Comparison of ENCODE assay signal across 11 cellular contexts in the genomic region with DNA sequence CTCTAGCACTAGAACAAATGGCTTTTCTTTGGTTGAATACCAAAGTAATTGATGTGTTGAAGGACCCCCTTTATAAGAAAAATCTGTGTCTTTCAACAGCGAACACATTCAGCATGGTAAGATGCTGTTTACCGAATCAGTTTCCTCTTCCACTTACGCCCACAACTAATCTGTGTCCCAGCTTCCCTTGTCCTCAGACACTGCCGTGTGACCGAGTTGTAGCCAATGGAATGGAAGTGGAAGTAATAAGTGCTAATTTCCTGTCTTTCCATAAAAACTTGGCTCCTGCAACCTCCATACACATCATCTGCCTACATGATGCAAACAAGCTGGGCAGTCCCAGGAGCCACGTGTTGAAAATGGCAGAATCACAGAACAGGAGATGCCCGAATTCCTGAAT. TPM values are rescaled to one million over a fixed set of nuclear protein-coding genes. Genes with fewer than 3 reads are reported as not detected.
DNase-seq lines count a peak whose midpoint lies in the region; TF ChIP-seq lines count a peak whose summit lies in the region.
"Had no signal": no experiment of that assay in that cellular context is flagged by ENCODE, and none has a peak within 500 bp of the region (broad histone marks: within the 10 kb centered on the region; RNA-seq: fewer than 3 reads in every experiment).

No MANE protein-coding gene starts in this region.

- no peak overlapping the region for H3K4me3 ChIP-seq in HFF-Myc (replicated peaks; ENCODE audit: low read depth, low read length)

- DNase-seq in HFF-Myc (ENCODE audit: extremely low read depth, low read depth) (peak; percentile 52), fibroblast of gingiva (ENCODE audit: low read depth) (peak; percentile 82), pulmonary artery endothelial cell (ENCODE audit: low read depth, low spot score) (peak; percentile 64), DMS153 (lab: John Stamatoyannopoulos, UW) (no peak), GM13976 (ENCODE audit: low spot score) (no peak)
- no peak for DNase-seq in effector CD4-positive, alpha-beta T cell
- DNase-seq: activated B cell treated with CpG ODN at 0.5 μM for 24 hours; Calu3; NCI-H1694; stimulated activated CD4-positive, alpha-beta T cell treated with anti-CD3 and anti-CD28 coated beads, Interleukin-12 subunit alpha, Interleukin-12 subunit beta, amount 100 ng/mL, for 4 hours had no signal

- TF ChIP-seq CTCF in HFF-Myc (IDR thresholded peaks at IDR 0.05; ENCODE audit: low read depth, low read length, missing control alignments): no peak
- no peak for TF ChIP-seq CTCF in GM13976 (IDR thresholded peaks at IDR 0.05; ENCODE audit: borderline replicate concordance, control extremely low read depth, extremely low read depth, insufficient read depth, missing control alignments)

- in situ Hi-C loops in GM13976 (cut with MboI; ENCODE audit: low sequenced_read_pairs, unreplicated experiment): no loop called here

RNA-seq across cellular contexts. Expression of a gene that starts 10.4 kb away (rescaled TPM):
- 60.3 and 88.5 TPM in 2 replicates for total RNA-seq in pulmonary artery endothelial cell

RNA-seq across cellular contexts. Expression of a gene that starts 32.4 kb away (rescaled TPM):
- 433 and 451 TPM in 2 replicates for total RNA-seq in pulmonary artery endothelial cell

RNA-seq across cellular contexts. Expression of a gene that starts 36.7 kb away (rescaled TPM):
- total RNA-seq in pulmonary artery endothelial cell: 17.4 and 26.1 TPM in 2 replicates

RNA-seq across cellular contexts. Expression of a gene that starts 40.7 kb away (rescaled TPM):
- 0.66 and 0.71 TPM in 2 replicates for total RNA-seq in pulmonary artery endothelial cell
- total RNA-seq: HT-29 had no signal

RNA-seq across cellular contexts. Expression of a gene that starts 46.3 kb away (rescaled TPM):
- 267 and 297 TPM in 2 replicates for total RNA-seq in pulmonary artery endothelial cell

Comparison
In these comparisons a context has a peak if more than half of its experiments do, and no peak if none do; other contexts are left out.
1. DNase-seq: peak in HFF-Myc (single experiment), fibroblast of gingiva (single experiment) and pulmonary artery endothelial cell (single experiment); none in DMS153 (single experiment), GM13976 (single experiment) and effector CD4-positive, alpha-beta T cell (single experiment).